In genomic region chr1:231386472-231386871, GRCh38 we compare ENCODE assay signal across 23 cellular contexts.
"Had no signal": no experiment of that assay in that cellular context is flagged by ENCODE, and none has a peak within 500 bp of the region (broad histone marks: within the 10 kb centered on the region; RNA-seq: fewer than 3 reads in every experiment).

No MANE protein-coding gene starts in this region.

- H3K4me3 Mint-ChIP-seq: activated CD4-positive, alpha-beta memory T cell treated with anti-CD3 and anti-CD28 coated beads, Interleukin-2, amount 10 ng/mL, durations not matched to agents 7 days and 5 days; activated CD4-positive, alpha-beta T cell treated with anti-CD3 and anti-CD28 coated beads for 36 hours; activated naive CD4-positive, alpha-beta T cell treated with anti-CD3 and anti-CD28 coated beads, Interleukin-2, amount 10 ng/mL, durations not matched to agents 7 days and 5 days; activated T-cell treated with anti-CD3 and anti-CD28 coated beads, Interleukin-2, amount 50 U/mL, for 72 hours; T-helper 17 cell had no signal

- DNase-seq: activated CD4-positive, alpha-beta memory T cell treated with anti-CD3 and anti-CD28 coated beads, Interleukin-2, amount 10 ng/mL, durations not matched to agents 7 days and 5 days; activated CD4-positive, alpha-beta T cell treated with anti-CD3 and anti-CD28 coated beads for 36 hours; activated CD4-positive, alpha-beta T cell treated with anti-CD3 and anti-CD28 coated beads, Interleukin-2, amount 50 U/mL, for 1 hour; activated gamma-delta T cell treated with Interleukin-2 at 50 U/mL for 16 hours; activated naive CD4-positive, alpha-beta T cell treated with anti-CD3 and anti-CD28 coated beads, Interleukin-2, amount 10 ng/mL, durations not matched to agents 7 days and 5 days; activated T-cell treated with anti-CD3 and anti-CD28 coated beads, Interleukin-2, amount 50 U/mL, for 72 hours; aorta; caudate nucleus; NCI-H1048; NCI-H1417; NCI-H1930; NCI-H2171 treated with DMSO at 0.1 percent for 48 hours; NCI-H226; NCI-H526 treated with DMSO at 0.1 percent for 48 hours; NCI-H82; SHP77 treated with DMSO at 0.1 percent for 48 hours; T-helper 17 cell; T-helper 9 cell; WERI-Rb-1 had no signal

- H3K9me3 ChIP-seq: breast epithelium had no signal

- H3K9me3 Mint-ChIP-seq: activated CD4-positive, alpha-beta memory T cell treated with anti-CD3 and anti-CD28 coated beads, Interleukin-2, amount 10 ng/mL, durations not matched to agents 7 days and 5 days; activated naive CD4-positive, alpha-beta T cell treated with anti-CD3 and anti-CD28 coated beads, Interleukin-2, amount 10 ng/mL, durations not matched to agents 7 days and 5 days; activated T-cell treated with anti-CD3 and anti-CD28 coated beads, Interleukin-2, amount 50 U/mL, for 72 hours; activated T-helper 2 cell treated with anti-CD3 and anti-CD28 coated beads, Interferon-gamma antibody, Interleukin-2, Interleukin-4, amounts not matched to agents 10 μg/mL and 5 μg/mL and 100 μg/mL, durations not matched to agents 14 hours and 24 hours and 36 hours had no signal

- H3K27me3 ChIP-seq: breast epithelium had no signal

- ATAC-seq: activated CD4-positive, alpha-beta T cell treated with anti-CD3 and anti-CD28 coated beads for 36 hours; activated T-cell treated with anti-CD3 and anti-CD28 coated beads, Interleukin-2, amount 50 U/mL, for 72 hours; Panc1; T-helper 17 cell had no signal

- H3K27ac ChIP-seq: breast epithelium, RWPE1, WERI-Rb-1 had no signal

- H3K27me3 Mint-ChIP-seq: activated CD4-positive, alpha-beta memory T cell treated with anti-CD3 and anti-CD28 coated beads, Interleukin-2, amount 10 ng/mL, durations not matched to agents 7 days and 5 days; activated CD4-positive, alpha-beta T cell treated with anti-CD3 and anti-CD28 coated beads for 36 hours; activated naive CD4-positive, alpha-beta T cell treated with anti-CD3 and anti-CD28 coated beads, Interleukin-2, amount 10 ng/mL, durations not matched to agents 7 days and 5 days; T-helper 17 cell had no signal

- H3K4me3 ChIP-seq: breast epithelium had no signal

- H3K27ac Mint-ChIP-seq: activated CD4-positive, alpha-beta memory T cell treated with anti-CD3 and anti-CD28 coated beads, Interleukin-2, amount 10 ng/mL, durations not matched to agents 7 days and 5 days; activated CD4-positive, alpha-beta T cell treated with anti-CD3 and anti-CD28 coated beads for 36 hours; activated naive CD4-positive, alpha-beta T cell treated with anti-CD3 and anti-CD28 coated beads, Interleukin-2, amount 10 ng/mL, durations not matched to agents 7 days and 5 days; activated T-cell treated with anti-CD3 and anti-CD28 coated beads, Interleukin-2, amount 50 U/mL, for 72 hours; activated T-helper 2 cell treated with anti-CD3 and anti-CD28 coated beads, Interferon-gamma antibody, Interleukin-2, Interleukin-4, amounts not matched to agents 10 μg/mL and 5 μg/mL and 100 μg/mL, durations not matched to agents 14 hours and 24 hours and 36 hours; T-helper 17 cell had no signal

- H3K4me1 ChIP-seq: breast epithelium had no signal

- H3K36me3 ChIP-seq: breast epithelium, WERI-Rb-1 had no signal
